ENCODE assay signal across 13 cellular contexts in the genomic region with DNA sequence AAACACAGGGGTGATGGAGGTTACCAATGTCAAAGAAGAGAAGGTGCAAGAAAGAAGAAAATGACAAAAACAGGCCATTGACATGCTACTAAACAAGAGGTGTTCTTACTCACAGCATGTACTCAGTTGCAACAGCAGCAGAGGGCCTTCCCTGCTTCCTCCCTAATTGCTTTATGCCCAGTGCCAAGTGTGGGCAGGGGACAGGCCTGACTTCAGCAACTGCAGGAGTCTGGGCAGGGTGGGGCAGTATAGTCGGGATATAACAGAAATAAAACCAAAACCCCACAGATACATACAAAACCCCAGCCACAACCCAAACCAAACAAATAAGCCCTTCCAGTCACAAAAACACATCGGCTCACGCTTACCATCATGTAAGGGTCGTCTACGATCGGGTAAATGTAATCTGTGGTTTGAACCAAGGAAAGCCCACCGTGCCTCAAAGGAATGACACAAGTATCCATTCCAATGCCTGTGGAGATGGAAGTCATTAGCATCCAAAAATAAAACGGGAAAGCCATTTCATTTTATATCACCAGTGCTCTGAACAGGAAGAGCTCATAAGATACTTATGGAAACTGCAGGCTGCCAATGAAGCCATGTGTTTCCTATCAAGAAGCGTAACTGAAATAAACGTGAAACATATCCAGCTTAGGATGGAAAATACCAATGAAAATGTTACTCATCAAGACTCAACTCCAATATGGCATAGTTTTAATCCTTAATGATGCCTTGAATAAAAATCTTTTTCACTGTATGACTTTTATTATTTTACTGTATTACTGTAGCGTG. TPM values are rescaled to one million over a fixed set of nuclear protein-coding genes. Genes with fewer than 3 reads are reported as not detected.
DNase-seq lines count a peak whose midpoint lies in the region; TF ChIP-seq lines count a peak whose summit lies in the region.
"Had no signal": no experiment of that assay in that cellular context is flagged by ENCODE, and none has a peak within 500 bp of the region (broad histone marks: within the 10 kb centered on the region; RNA-seq: fewer than 3 reads in every experiment).

No MANE protein-coding gene starts in this region.

- DNase-seq in AG09319 (ENCODE audit: extremely low read depth, low read depth) (peak; percentile 60), Peyer's patch (no peak), fibroblast of lung (ENCODE audit: low read depth in 2 of 2) (peak; percentile 24 to 83), NCI-H748 (lab: John Stamatoyannopoulos, UW; ENCODE audit: unreplicated experiment) (no peak), DMS79 (lab: John Stamatoyannopoulos, UW) (no peak), GM19240 (ENCODE audit: insufficient read length, low spot score) (no peak)
- no peak for DNase-seq in central memory CD4-positive, alpha-beta T cell
- DNase-seq: activated CD8-positive, alpha-beta memory T cell treated with anti-CD3 and anti-CD28 coated beads, Interleukin-2, amount 10 ng/mL, durations not matched to agents 7 days and 5 days; AML-193; NCI-H1417 treated with DMSO at 0.1 percent for 48 hours; NCI-H510A treated with DMSO at 0.1 percent for 48 hours; stimulated activated CD4-positive, alpha-beta T cell treated with anti-CD3 and anti-CD28 coated beads, Interleukin-15, amount 100 ng/mL, for 24 hours had no signal

- H3K4me3 ChIP-seq in Peyer's patch (no peak overlapping the region), fibroblast of lung (replicated peaks in 1 of 4; ENCODE audit: control extremely low read depth in 1 of 4, insufficient read depth in 1 of 4, low read depth in 3 of 4, low read length in 4 of 4) (peak overlapping the region in 1 of 4 experiments; percentile 13), mucosa of rectum (ENCODE audit: low read length in 2 of 2) (peak overlapping the region in 1 of 2 donors; percentile 23)

- peak overlapping the region in 3 of 4 donors; percentile 23 to 88 (median 71) for H3K27ac ChIP-seq in Peyer's patch
- no peak overlapping the region for H3K27ac ChIP-seq in fibroblast of lung (ENCODE audit: insufficient read depth, low read length)
- H3K27ac ChIP-seq in mucosa of rectum (ENCODE audit: low read depth in 2 of 2, low read length in 2 of 2), result peak overlapping the region; percentile 30 to 67

- TF ChIP-seq CTCF in AG09319 (IDR thresholded peaks at IDR 0.05; ENCODE audit: low read depth, low read length) (no peak), Peyer's patch (IDR thresholded peaks at IDR 0.05) (no peak), fibroblast of lung (conservative IDR thresholded peaks at IDR 0.05 in 1 of 2, IDR thresholded peaks at IDR 0.05 in 1 of 2; ENCODE audit: low read depth in 1 of 2, low read length in 2 of 2) (no peak)

- H3K4me1 ChIP-seq in Peyer's patch (peaks cover 0 to 20% (median 0%) of the 10 kb centered on the region in 4 donors), fibroblast of lung (ENCODE audit: control insufficient read depth, extremely low read depth, insufficient read depth, low read length) (no peaks in the 10 kb centered on the region), mucosa of rectum (ENCODE audit: control insufficient read depth in 2 of 2, insufficient read depth in 2 of 2, low read length in 2 of 2) (peaks cover 10 to 11% of the 10 kb centered on the region in 2 donors)

- peak overlapping the region; percentile 24 for H2AFZ ChIP-seq in fibroblast of lung (ENCODE audit: low read length)

- H3K27me3 ChIP-seq in Peyer's patch (no peaks in the 10 kb centered on the region), fibroblast of lung (ENCODE audit: control insufficient read depth, insufficient read depth, low read length) (no peaks in the 10 kb centered on the region), mucosa of rectum (ENCODE audit: control insufficient read depth in 2 of 2, insufficient read depth in 2 of 2, low read length in 2 of 2) (no peaks in the 10 kb centered on the region)

- no peaks in the 10 kb centered on the region for H4K20me1 ChIP-seq in fibroblast of lung (ENCODE audit: control insufficient read depth, extremely low read depth, insufficient read depth, low read length)

- no peak overlapping the region for H3K9ac ChIP-seq in fibroblast of lung (ENCODE audit: insufficient read depth, low read length)
- no peak overlapping the region for H3K9ac ChIP-seq in mucosa of rectum (ENCODE audit: low read depth in 1 of 2, low read length in 2 of 2)

- peak overlapping the region; percentile 16 for H3K4me2 ChIP-seq in fibroblast of lung (ENCODE audit: extremely low read depth, insufficient read depth, low read length)

- TF ChIP-seq POLR2A in Peyer's patch (IDR thresholded peaks at IDR 0.05), result no peak

- H3K79me2 ChIP-seq in fibroblast of lung (ENCODE audit: control insufficient read depth, insufficient read depth, low read length), result peaks cover 18% of the 10 kb centered on the region

- H3K9me3 ChIP-seq in Peyer's patch (no peaks in the 10 kb centered on the region), fibroblast of lung (ENCODE audit: control insufficient read depth, insufficient read depth, low read depth, low read length) (no peaks in the 10 kb centered on the region), mucosa of rectum (ENCODE audit: control insufficient read depth in 2 of 2, low read length in 2 of 2) (no peaks in the 10 kb centered on the region)

- peaks cover 0 to 29% (median 0%) of the 10 kb centered on the region in 3 donors for H3K36me3 ChIP-seq in Peyer's patch
- H3K36me3 ChIP-seq in fibroblast of lung (ENCODE audit: control insufficient read depth, insufficient read depth, low read length), result peaks cover 8% of the 10 kb centered on the region
- H3K36me3 ChIP-seq in mucosa of rectum (ENCODE audit: control insufficient read depth in 2 of 2, insufficient read depth in 2 of 2, low read length in 2 of 2), result peaks cover 7 to 19% of the 10 kb centered on the region in 2 donors

RNA-seq across cellular contexts. Expression of a gene that starts 9.6 kb away (rescaled TPM):
- 10 to 100 TPM; 24.3 to 34.9 (median 32.0) TPM for total RNA-seq in Peyer's patch
- total RNA-seq in fibroblast of lung, result 23.9 and 27.4 TPM in 2 replicates
- 50.6 and 57.8 TPM in 2 replicates for polyA plus RNA-seq in fibroblast of lung
- polyA plus RNA-seq in fibroblast of lung (2012), result 31.9 and 46.9 TPM in 2 replicates
- 11.2 and 28.5 TPM in 2 replicates for polyA minus RNA-seq in fibroblast of lung (ENCODE audit: low replicate concordance)

RNA-seq across cellular contexts. Expression of a gene that starts 38.7 kb away (rescaled TPM):
- total RNA-seq in Peyer's patch (10 to 100 TPM; 24.8 to 47.5 (median 37.7) TPM), fibroblast of lung (23.1 and 31.5 TPM in 2 replicates)
- 21.8 and 28.6 TPM in 2 replicates for polyA plus RNA-seq in fibroblast of lung
- polyA plus RNA-seq in fibroblast of lung (2012), result 22.6 and 30.5 TPM in 2 replicates
- polyA minus RNA-seq in fibroblast of lung (ENCODE audit: low replicate concordance), result 4.5 and 16.8 TPM in 2 replicates

Comparison
In these comparisons a context has a peak if more than half of its experiments do, and no peak if none do; other contexts are left out.
1. DNase-seq: peak in AG09319 (single experiment) and fibroblast of lung (2 of 2); none in Peyer's patch (0 of 3), NCI-H748 (single experiment), DMS79 (single experiment), central memory CD4-positive, alpha-beta T cell (single experiment) and GM19240 (single experiment).